ENCODE assay signal across 8 cellular contexts in the genomic region with DNA sequence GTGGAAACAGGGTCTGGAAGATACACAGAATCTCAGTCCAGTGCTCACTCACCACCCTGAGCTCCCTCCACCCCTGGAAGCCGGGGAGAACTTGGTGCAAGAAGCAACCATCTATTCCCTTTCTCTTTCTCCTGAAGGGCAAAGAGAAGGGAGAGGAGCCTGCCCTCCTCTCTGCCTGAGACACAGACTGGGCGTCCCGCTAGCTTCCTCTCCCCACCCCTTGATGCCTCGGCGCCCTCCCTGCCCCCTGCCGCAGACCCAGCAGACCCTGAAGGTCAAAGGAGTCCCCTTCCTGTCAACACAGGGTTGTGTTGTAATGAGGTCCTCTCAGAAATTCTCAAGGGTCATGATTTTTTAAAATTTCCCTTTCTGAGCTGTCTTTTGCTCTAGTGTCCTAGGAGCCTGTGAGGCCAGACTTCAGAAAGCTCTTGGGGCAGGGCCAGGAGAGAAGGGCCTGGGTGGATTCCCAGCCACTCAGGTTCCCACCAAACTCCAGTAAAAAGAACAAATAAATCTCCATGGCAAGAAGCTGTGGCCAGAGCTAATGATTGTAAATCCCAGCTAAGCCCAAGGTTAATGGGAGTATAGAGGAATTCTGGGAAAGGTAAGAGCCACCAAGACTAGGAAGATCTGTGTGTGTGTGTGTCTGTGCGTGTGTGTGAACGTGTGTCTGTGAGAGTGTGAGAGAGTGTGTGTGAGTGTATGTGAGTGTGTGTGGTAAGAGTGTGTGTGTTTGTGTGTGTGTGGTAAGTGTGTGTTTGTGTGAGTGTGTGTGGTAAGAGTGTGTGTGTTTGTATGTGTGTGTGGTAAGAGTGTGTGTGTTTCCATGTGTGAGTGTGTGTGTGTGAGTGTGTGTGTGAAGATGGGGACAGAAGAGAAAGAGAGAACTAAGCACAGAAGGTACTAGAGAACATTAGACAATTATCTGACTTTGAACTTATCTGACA. TPM values are rescaled to one million over a fixed set of nuclear protein-coding genes. Genes with fewer than 3 reads are reported as not detected.
DNase-seq lines count a peak whose midpoint lies in the region; ATAC-seq and TF ChIP-seq lines count a peak whose summit lies in the region.

No MANE protein-coding gene starts in this region.

- 19 to 23% methylated on average over 6 to 8 of the region's 8 CpGs for WGBS in GM23248 (ENCODE audit: low coverage in 1 of 2, low lambda C conversion rate in 2 of 2, missing lambda C conversion rate in 2 of 2), 2 experiments
- WGBS in sigmoid colon, 2 donors = 39 to 52% methylated on average over 8 of the region's 8 CpGs

- TF ChIP-seq CTCF in VCaP (conservative IDR thresholded peaks at IDR 0.05) = no peak
- TF ChIP-seq CTCF in left ventricle myocardium inferior (IDR thresholded peaks at IDR 0.05; ENCODE audit: borderline replicate concordance) = no peak
- TF ChIP-seq CTCF in sigmoid colon (IDR thresholded peaks at IDR 0.05) = no peak

- H4K20me1 ChIP-seq in GM23248 (ENCODE audit: insufficient read depth) = no peaks in the 10 kb centered on the region

- peak overlapping the region; percentile 79 for H3K4me3 ChIP-seq in GM23248
- peak overlapping the region; percentile 72 for H3K4me3 ChIP-seq in left ventricle myocardium inferior
- peak overlapping the region; percentile 49 to 80 (median 66) for H3K4me3 ChIP-seq in sigmoid colon
- H3K4me3 ChIP-seq in effector memory CD4-positive, alpha-beta T cell (ENCODE audit: insufficient read depth, low read depth, low read length, poor library complexity, severe bottlenecking) = no peak overlapping the region
- no peak overlapping the region for H3K4me3 ChIP-seq in HAP-1

- peak in 2 of 4 donors; percentile 48 to 61 for TF ChIP-seq EP300 in sigmoid colon (IDR thresholded peaks at IDR 0.05)

- peaks cover 21% of the 10 kb centered on the region for H3F3A ChIP-seq in GM23248 (ENCODE audit: insufficient read depth)

- no peak for TF ChIP-seq POLR2A in sigmoid colon (IDR thresholded peaks at IDR 0.05)

- H3K27me3 ChIP-seq in GM23248 (replicated peaks; ENCODE audit: insufficient read depth) (no peaks in the 10 kb centered on the region), left ventricle myocardium inferior (ENCODE audit: low read depth) (no peaks in the 10 kb centered on the region), sigmoid colon (peaks cover 0 to 5% (median 0%) of the 10 kb centered on the region in 3 donors), HAP-1 (ENCODE audit: low read depth) (peaks cover 8% of the 10 kb centered on the region)
- peaks cover 25% of the 10 kb centered on the region for H3K27me3 ChIP-seq in effector memory CD4-positive, alpha-beta T cell (replicated peaks; ENCODE audit: control insufficient read depth, insufficient read depth, low read length, poor library complexity, severe bottlenecking)

- H3K4me2 ChIP-seq in GM23248 (ENCODE audit: unreplicated experiment) = peak overlapping the region; percentile 97

- no peaks in the 10 kb centered on the region for H3K9me2 ChIP-seq in GM23248 (ENCODE audit: insufficient read depth)

- in situ Hi-C loops in GM23248 (cut with MboI) (loop anchor here (5.0 kb wide), 1 partner anchor 71 kb away; no protein-coding TSS in a partner anchor), HAP-1 (cut with MboI; ENCODE audit: low sequenced_read_pairs) (loop anchor here (5.0 kb wide), 1 partner anchor 71 kb away; no protein-coding TSS in a partner anchor)

- H2AFZ ChIP-seq in GM23248 = peak overlapping the region; percentile 90

- peaks cover 13% of the 10 kb centered on the region for H3K4me1 ChIP-seq in GM23248 (ENCODE audit: insufficient read depth)
- H3K4me1 ChIP-seq in left ventricle myocardium inferior = peaks cover 46% of the 10 kb centered on the region
- peaks cover 0 to 48% (median 30%) of the 10 kb centered on the region in 4 donors for H3K4me1 ChIP-seq in sigmoid colon
- peaks cover 4% of the 10 kb centered on the region for H3K4me1 ChIP-seq in effector memory CD4-positive, alpha-beta T cell (ENCODE audit: control insufficient read depth, insufficient read depth, low read length, poor library complexity, severe bottlenecking)
- no peaks in the 10 kb centered on the region for H3K4me1 ChIP-seq in HAP-1

- intact Hi-C loops in left ventricle myocardium inferior (cut with micrococcal nuclease) = loop anchor here (5.0 kb wide), 1 partner anchor 71 kb away; no protein-coding TSS in a partner anchor
- intact Hi-C loops in sigmoid colon (cut with DNase I) = loop anchor here (5.0 kb wide), 1 partner anchor 1594 kb away; no protein-coding TSS in a partner anchor

- H3K36me3 ChIP-seq in GM23248 (ENCODE audit: low read depth) (no peaks in the 10 kb centered on the region), left ventricle myocardium inferior (no peaks in the 10 kb centered on the region), sigmoid colon (no peaks in the 10 kb centered on the region), HAP-1 (replicated peaks) (no peaks in the 10 kb centered on the region)
- no peaks in the 10 kb centered on the region for H3K36me3 ChIP-seq in effector memory CD4-positive, alpha-beta T cell (ENCODE audit: control insufficient read depth, insufficient read depth, low read length)

- no peaks in the 10 kb centered on the region for H3K79me2 ChIP-seq in GM23248 (ENCODE audit: insufficient read depth)

- H3K9me3 ChIP-seq in GM23248 (ENCODE audit: low read depth) (no peaks in the 10 kb centered on the region), left ventricle myocardium inferior (replicated peaks) (no peaks in the 10 kb centered on the region), sigmoid colon (no peaks in the 10 kb centered on the region), HAP-1 (no peaks in the 10 kb centered on the region)
- H3K9me3 ChIP-seq in effector memory CD4-positive, alpha-beta T cell (ENCODE audit: control insufficient read depth, low read length) = no peaks in the 10 kb centered on the region

- DNase-seq in GM23248 = peak; percentile 69
- DNase-seq in left ventricle myocardium inferior = no peak
- peak; percentile 83 for DNase-seq in sigmoid colon
- DNase-seq in effector memory CD4-positive, alpha-beta T cell = no peak
- DNase-seq in stimulated activated naive CD4-positive, alpha-beta T cell treated with Interleukin-2 at 50 U/mL for 16 hours (lab: John Stamatoyannopoulos, UW) = no peak
- DNase-seq in HAP-1 (ENCODE audit: low spot score in 2 of 2) = no peak

- H3K27ac ChIP-seq in GM23248 (peak overlapping the region; percentile 88), VCaP (peak overlapping the region; percentile 7), left ventricle myocardium inferior (replicated peaks) (peak overlapping the region; percentile 94), sigmoid colon (peak overlapping the region; percentile 91 to 99 (median 95))
- no peak overlapping the region for H3K27ac ChIP-seq in effector memory CD4-positive, alpha-beta T cell (ENCODE audit: insufficient read depth, low read length, poor library complexity, severe bottlenecking)

- peak overlapping the region; percentile 73 for H3K9ac ChIP-seq in GM23248

- no peak for ATAC-seq in GM19455 (IDR thresholded peaks at IDR 0.05; ENCODE audit: unreplicated experiment)

RNA-seq across cellular contexts. Expression of gene JPH2, which starts 1.0 kb away (rescaled TPM):
- 7.8 and 9.7 TPM in 2 replicates for total RNA-seq in GM23248 (2014; rRNA removed; shearing (Covaris generic))
- polyA plus RNA-seq in GM23248 (2016; fragmentation: Nextera tagmentation; extraction: Ambion mirVana) (1.6 and 1.8 TPM in 2 replicates), sigmoid colon (1 to 10 TPM in 1 of 3 donors, under 1 TPM in 2; 0.23 to 5.3 (median 0.60) TPM)
- total RNA-seq in left ventricle myocardium inferior (151 TPM), sigmoid colon (100 to 1,000 TPM in 3 of 4 donors, 10 to 100 TPM in 1; 52.0 to 166 (median 122) TPM)

RNA-seq across cellular contexts. Expression of gene OSER1, which starts 22.5 kb away (rescaled TPM):
- total RNA-seq in GM23248 (2014; rRNA removed; shearing (Covaris generic)) = 29.5 and 36.2 TPM in 2 replicates
- 43.8 and 45.1 TPM in 2 replicates for polyA plus RNA-seq in GM23248 (2016; fragmentation: Nextera tagmentation; extraction: Ambion mirVana)
- total RNA-seq in left ventricle myocardium inferior = 34.0 TPM
- 10 to 100 TPM; 47.4 to 90.5 (median 61.5) TPM for total RNA-seq in sigmoid colon
- 10 to 100 TPM; 28.5 to 39.8 (median 37.2) TPM for polyA plus RNA-seq in sigmoid colon

RNA-seq across cellular contexts. Expression of gene GDAP1L1, which starts 59.1 kb away (rescaled TPM):
- not detected in 2 replicates for total RNA-seq in GM23248 (2014; rRNA removed; shearing (Covaris generic))
- polyA plus RNA-seq in GM23248 (2016; fragmentation: Nextera tagmentation; extraction: Ambion mirVana) = not detected in 2 replicates
- 0.55 TPM for total RNA-seq in left ventricle myocardium inferior
- 1 to 10 TPM in 2 of 4 donors, under 1 TPM in 1, not detected in 1; 0.36 to 1.4 (median 1.3) TPM for total RNA-seq in sigmoid colon
- polyA plus RNA-seq in sigmoid colon = under 1 TPM in 2 of 3 donors, not detected in 1; 0.20 to 0.60 TPM

Comparison
In these comparisons a context has a peak if more than half of its experiments do, and no peak if none do; other contexts are left out.
1. DNase-seq: peak in GM23248 (single experiment) and sigmoid colon (single experiment); none in left ventricle myocardium inferior (single experiment), effector memory CD4-positive, alpha-beta T cell (0 of 3), stimulated activated naive CD4-positive, alpha-beta T cell treated with Interleukin-2 at 50 U/mL for 16 hours (single experiment) and HAP-1 (0 of 2).
2. H3K4me3 ChIP-seq: peak in GM23248 (single experiment), left ventricle myocardium inferior (single experiment) and sigmoid colon (4 of 4); none in effector memory CD4-positive, alpha-beta T cell (single experiment) and HAP-1 (single experiment).